In genomic region chr13:105565328-105565727, GRCh38 we compare ENCODE assay signal across 19 cellular contexts.
DNase-seq lines count a peak whose midpoint lies in the region; ATAC-seq and TF ChIP-seq lines count a peak whose summit lies in the region.
"Had no signal": no experiment of that assay in that cellular context is flagged by ENCODE, and none has a peak within 500 bp of the region (broad histone marks: within the 10 kb centered on the region; RNA-seq: fewer than 3 reads in every experiment).

No MANE protein-coding gene starts in this region.

- H3K4me3 ChIP-seq in RWPE2 (ENCODE audit: severe bottlenecking) (no peak overlapping the region), adipocyte (ENCODE audit: low read length) (no peak overlapping the region), fibroblast of pulmonary artery (replicated peaks; ENCODE audit: low read depth, low read length) (no peak overlapping the region), heart left ventricle (no peak overlapping the region)
- H3K4me3 ChIP-seq: BLaER1, HAP-1 had no signal

- DNase-seq in RWPE2 (ENCODE audit: low spot score) (no peak), adipocyte (ENCODE audit: low read depth) (peak; percentile 9), fibroblast of pulmonary artery (ENCODE audit: low read depth) (peak; percentile 9), omental fat pad (ENCODE audit: low spot score) (no peak), MCF 10A (ENCODE audit: unreplicated experiment) (no peak), heart left ventricle (no peak)
- DNase-seq: Caco-2; CD4-positive, CD25-positive, alpha-beta regulatory T cell; CD8-positive, alpha-beta T cell; DMS153; DND-41; GOT3; HFFc6 had no signal

- intact Hi-C loops in MCF 10A (cut with micrococcal nuclease) (no loop called here), heart left ventricle (cut with DNase I) (loop anchor here in 1 of 10 donors (10.0 kb wide), 1 partner anchor 1331 kb away; no protein-coding TSS in a partner anchor)

- BruUV-seq in MCF 10A (replicated peaks; lab: Mats Ljungman, UMichigan): no TSS peak

- H3K4me3 Mint-ChIP-seq in MCF 10A (ENCODE audit: unreplicated experiment): no peak overlapping the region
- H3K4me3 Mint-ChIP-seq: B cell; CD4-positive, CD25-positive, alpha-beta regulatory T cell; CD8-positive, alpha-beta T cell; HFFc6 had no signal

- 62 to 72% (median 69%) methylated on average over 2 of the region's 2 CpGs for WGBS in heart left ventricle, 4 donors

- no peak overlapping the region for H3K27ac Mint-ChIP-seq in MCF 10A (ENCODE audit: low read depth, unreplicated experiment)
- H3K27ac Mint-ChIP-seq: B cell; CD4-positive, CD25-positive, alpha-beta regulatory T cell; CD8-positive, alpha-beta T cell; HFFc6 had no signal

- no peaks in the 10 kb centered on the region for H3K4me1 Mint-ChIP-seq in MCF 10A (ENCODE audit: insufficient read depth, unreplicated experiment)
- H3K4me1 Mint-ChIP-seq: B cell; CD4-positive, CD25-positive, alpha-beta regulatory T cell had no signal

- no peaks in the 10 kb centered on the region for H3K9me3 Mint-ChIP-seq in MCF 10A (ENCODE audit: unreplicated experiment)
- H3K9me3 Mint-ChIP-seq: CD8-positive, alpha-beta T cell had no signal

- TF ChIP-seq CTCF in RWPE2 (IDR thresholded peaks at IDR 0.05; ENCODE audit: poor library complexity, severe bottlenecking): no peak
- TF ChIP-seq CTCF in fibroblast of pulmonary artery (IDR thresholded peaks at IDR 0.05; ENCODE audit: low read length, missing control alignments): no peak
- no peak for TF ChIP-seq CTCF in omental fat pad (IDR thresholded peaks at IDR 0.05)
- no peak for TF ChIP-seq CTCF in MCF 10A (IDR thresholded peaks at IDR 0.05; ENCODE audit: unreplicated experiment)
- no peak for TF ChIP-seq CTCF in heart left ventricle (IDR thresholded peaks at IDR 0.05)

- TF ChIP-seq POLR2A in heart left ventricle (IDR thresholded peaks at IDR 0.05): no peak

- H3K36me3 Mint-ChIP-seq in MCF 10A (ENCODE audit: insufficient read depth, unreplicated experiment): no peaks in the 10 kb centered on the region
- H3K36me3 Mint-ChIP-seq: CD4-positive, CD25-positive, alpha-beta regulatory T cell; CD8-positive, alpha-beta T cell had no signal

- no peak overlapping the region for H3K27ac ChIP-seq in RWPE2 (ENCODE audit: poor library complexity, severe bottlenecking)
- no peak overlapping the region for H3K27ac ChIP-seq in heart left ventricle
- H3K27ac ChIP-seq: BLaER1, C4-2B had no signal

- H3K4me1 ChIP-seq in RWPE2 (ENCODE audit: insufficient read depth, poor library complexity, severe bottlenecking) (no peaks in the 10 kb centered on the region), adipocyte (ENCODE audit: control insufficient read depth, insufficient read depth, low read length) (no peaks in the 10 kb centered on the region), heart left ventricle (no peaks in the 10 kb centered on the region)
- H3K4me1 ChIP-seq: BLaER1, HAP-1 had no signal

- ATAC-seq in RWPE2 (ENCODE audit: low read depth) (peak; percentile 25; the same call in 1 of the 3 replicates), omental fat pad (ENCODE audit: low FRiP score) (peak; percentile 78), GM21360 (IDR thresholded peaks at IDR 0.05; ENCODE audit: unreplicated experiment) (no peak), GM21576 (IDR thresholded peaks at IDR 0.05; ENCODE audit: unreplicated experiment) (no peak), heart left ventricle (no peak)
- ATAC-seq: CD8-positive, alpha-beta T cell had no signal

- H3K27me3 Mint-ChIP-seq in MCF 10A (ENCODE audit: insufficient read depth, unreplicated experiment): no peaks in the 10 kb centered on the region
- H3K27me3 Mint-ChIP-seq: B cell; CD4-positive, CD25-positive, alpha-beta regulatory T cell had no signal

- H3K9ac ChIP-seq in adipocyte (ENCODE audit: low read length): no peak overlapping the region
- H3K9ac ChIP-seq: BLaER1 had no signal

- H3K9me3 ChIP-seq in RWPE2 (ENCODE audit: severe bottlenecking) (no peaks in the 10 kb centered on the region), adipocyte (ENCODE audit: control insufficient read depth, low read length) (no peaks in the 10 kb centered on the region), heart left ventricle (no peaks in the 10 kb centered on the region)
- H3K9me3 ChIP-seq: BLaER1, Caco-2, HAP-1 had no signal

- H3K27me3 ChIP-seq in RWPE2 (ENCODE audit: insufficient read depth, poor library complexity, severe bottlenecking) (no peaks in the 10 kb centered on the region), adipocyte (replicated peaks; ENCODE audit: control insufficient read depth, insufficient read depth, low read length) (no peaks in the 10 kb centered on the region), heart left ventricle (no peaks in the 10 kb centered on the region)
- H3K27me3 ChIP-seq: BLaER1 had no signal

- CTCF ChIA-PET in MCF 10A (lab: Yijun Ruan, JAX): no interaction called here

- no peaks in the 10 kb centered on the region for H3K36me3 ChIP-seq in RWPE2 (ENCODE audit: low read depth)
- no peaks in the 10 kb centered on the region for H3K36me3 ChIP-seq in adipocyte (ENCODE audit: control insufficient read depth, insufficient read depth, low read length, severe bottlenecking)
- no peaks in the 10 kb centered on the region for H3K36me3 ChIP-seq in heart left ventricle
- H3K36me3 ChIP-seq: BLaER1, HAP-1 had no signal

- POLR2A ChIA-PET in MCF 10A (lab: Yijun Ruan, JAX): interaction anchor here (0.9 kb wide), 1 partner anchor 23 kb away, joined by 4 read pairs; no protein-coding TSS in a partner anchor

Comparison
In these comparisons a context has a peak if more than half of its experiments do, and no peak if none do; other contexts are left out.
1. ATAC-seq: peak in RWPE2 (single experiment) and omental fat pad (single experiment); none in GM21360 (single experiment), GM21576 (single experiment) and heart left ventricle (0 of 4).
2. DNase-seq: peak in adipocyte (single experiment) and fibroblast of pulmonary artery (single experiment); none in RWPE2 (single experiment), omental fat pad (single experiment), MCF 10A (single experiment) and heart left ventricle (0 of 5).